ENCODE assay signal across 19 cellular contexts in genomic region chr10:5504146-5505072, GRCh38. TPM values are rescaled to one million over a fixed set of nuclear protein-coding genes. Genes with fewer than 3 reads are reported as not detected.
DNase-seq lines count a peak whose midpoint lies in the region; ATAC-seq and TF ChIP-seq lines count a peak whose summit lies in the region.
"Had no signal": no experiment of that assay in that cellular context is flagged by ENCODE, and none has a peak within 500 bp of the region (broad histone marks: within the 10 kb centered on the region; RNA-seq: fewer than 3 reads in every experiment).

No MANE protein-coding gene starts in this region.

- H3K27ac ChIP-seq in PC-9 (no peak overlapping the region), transverse colon (peak overlapping the region; percentile 26 to 69 (median 58))
- H3K27ac ChIP-seq: adrenal gland, gastroesophageal sphincter had no signal

- TF ChIP-seq POLR2A in transverse colon (IDR thresholded peaks at IDR 0.05): no peak

- CTCF ChIA-PET in PC-9 (lab: Charles Lee): interaction anchor here (0.6 kb wide), 1 partner anchor 61 kb away, joined by 3 read pairs; no protein-coding TSS in a partner anchor

- no peaks in the 10 kb centered on the region for H3K9me2 ChIP-seq in PC-9 (ENCODE audit: insufficient read depth)

- no peaks in the 10 kb centered on the region for H3K36me3 ChIP-seq in PC-9 (ENCODE audit: low read depth)
- no peaks in the 10 kb centered on the region for H3K36me3 ChIP-seq in transverse colon
- H3K36me3 ChIP-seq: adrenal gland, gastroesophageal sphincter had no signal

- no peaks in the 10 kb centered on the region for H3F3A ChIP-seq in PC-9 (ENCODE audit: insufficient read depth, low read depth)

- H3K4me2 ChIP-seq in PC-9: peak overlapping the region; percentile 31; the same call in 1 of the 2 replicates

- ATAC-seq in left colon: peak; percentile 54
- ATAC-seq in HG03139 (IDR thresholded peaks at IDR 0.05; ENCODE audit: unreplicated experiment): no peak
- no peak for ATAC-seq in GM18517 (IDR thresholded peaks at IDR 0.05; ENCODE audit: unreplicated experiment)
- ATAC-seq in GM18909 (IDR thresholded peaks at IDR 0.05; ENCODE audit: poor library complexity, unreplicated experiment): no peak
- ATAC-seq: activated T-cell treated with anti-CD3 and anti-CD28 coated beads, Interleukin-2, amount 50 U/mL, for 72 hours; gastroesophageal sphincter; right cardiac atrium had no signal

- POLR2A ChIA-PET in PC-9 (lab: Charles Lee; ENCODE audit: unreplicated experiment): interaction anchor here (0.8 kb wide), 1 partner anchor 28 kb away, joined by 5 read pairs; no protein-coding TSS in a partner anchor

- H3K9me3 ChIP-seq in PC-9 (ENCODE audit: insufficient read depth, low read depth): no peaks in the 10 kb centered on the region
- H3K9me3 ChIP-seq in transverse colon: no peaks in the 10 kb centered on the region
- H3K9me3 ChIP-seq: adrenal gland, gastroesophageal sphincter had no signal

- H3K27me3 ChIP-seq in PC-9 (ENCODE audit: insufficient read depth, low read depth): no peaks in the 10 kb centered on the region
- no peaks in the 10 kb centered on the region for H3K27me3 ChIP-seq in transverse colon
- H3K27me3 ChIP-seq: adrenal gland, gastroesophageal sphincter had no signal

- 59 to 60% methylated on average over 1 to 18 of the region's 18 CpGs for WGBS in transverse colon (ENCODE audit: low coverage in 1 of 2), 2 donors

- DNase-seq in activated effector memory CD4-positive, alpha-beta T cell treated with anti-CD3 and anti-CD28 coated beads, Interleukin-2, amount 50 U/mL, for 16 hours: peak; percentile 33
- DNase-seq in activated effector memory CD4-positive, alpha-beta T cell treated with Interleukin-2 at 50 U/mL for 16 hours: no peak
- no peak for DNase-seq in PC-9
- DNase-seq in left colon: peak in 1 of 2 donors; percentile 30
- DNase-seq in transverse colon: peak; percentile 8
- DNase-seq: activated CD4-positive, alpha-beta T cell treated with anti-CD3 and anti-CD28 coated beads for 4 hours; activated T-cell treated with anti-CD3 and anti-CD28 coated beads, Interleukin-2, amount 50 U/mL, for 72 hours; adrenal gland; cerebellar nuclear complex; GF-D8; HCEC 1CT; right cardiac atrium; SIG-M5 had no signal

- no TSS peak for BruUV-seq in PC-9 (replicated peaks; lab: Mats Ljungman, UMichigan)

- in situ Hi-C loops in transverse colon (cut with MboI; ENCODE audit: low pct_ligation_motif_present in 1 of 4, low pct_unique_long_range_greater_than_20kb in 1 of 4, low sequenced_read_pairs in 3 of 4): no loop called here

- H4K20me1 ChIP-seq in PC-9 (ENCODE audit: insufficient read depth): no peaks in the 10 kb centered on the region

- TF ChIP-seq EP300 in transverse colon (IDR thresholded peaks at IDR 0.05; ENCODE audit: low read depth): no peak

- H3K4me1 ChIP-seq in PC-9 (replicated peaks; ENCODE audit: insufficient read depth) (peaks cover 62% of the 10 kb centered on the region), transverse colon (peaks cover 0 to 19% (median 15%) of the 10 kb centered on the region in 4 donors)
- H3K4me1 ChIP-seq: adrenal gland had no signal

- TF ChIP-seq CTCF in PC-9 (conservative IDR thresholded peaks at IDR 0.05) (no peak), transverse colon (IDR thresholded peaks at IDR 0.05) (no peak)

- intact Hi-C loops in PC-9 (cut with micrococcal nuclease; ENCODE audit: unreplicated experiment) (no loop called here), left colon (cut with DNase I, micrococcal nuclease) (no loop called here), transverse colon (cut with DNase I; ENCODE audit: low total_unique reads) (no loop called here)

- no peaks in the 10 kb centered on the region for H3K79me2 ChIP-seq in PC-9 (ENCODE audit: low read depth)

- H3K4me3 ChIP-seq in PC-9 (no peak overlapping the region), transverse colon (no peak overlapping the region)
- H3K4me3 ChIP-seq: adrenal gland, gastroesophageal sphincter had no signal

- no peak overlapping the region for H2AFZ ChIP-seq in PC-9

RNA-seq across cellular contexts. Expression of gene CALML5, which starts 5.0 kb away (rescaled TPM):
- total RNA-seq in PC-9 (2021): 3.0 and 6.3 TPM in 2 replicates
- total RNA-seq in left colon: not detected
- not detected for total RNA-seq in transverse colon
- total RNA-seq: activated T-cell treated with anti-CD3 and anti-CD28 coated beads, Interleukin-2, amount 50 U/mL, for 72 hours; adrenal gland; CD8-positive, alpha-beta memory T cell; gastroesophageal sphincter; right cardiac atrium; urinary bladder had no signal

RNA-seq across cellular contexts. Expression of gene CALML3, which starts 20.4 kb away (rescaled TPM):
- total RNA-seq in PC-9 (2021) (not detected in 2 replicates), left colon (under 1 TPM; 0.08 to 0.09 TPM), transverse colon (not detected)
- total RNA-seq: activated T-cell treated with anti-CD3 and anti-CD28 coated beads, Interleukin-2, amount 50 U/mL, for 72 hours; adrenal gland; CD8-positive, alpha-beta memory T cell; right cardiac atrium; urinary bladder had no signal

Comparison
In these comparisons a context has a peak if more than half of its experiments do, and no peak if none do; other contexts are left out.
1. DNase-seq: peak in activated effector memory CD4-positive, alpha-beta T cell treated with anti-CD3 and anti-CD28 coated beads, Interleukin-2, amount 50 U/mL, for 16 hours (single experiment) and transverse colon (single experiment); none in activated effector memory CD4-positive, alpha-beta T cell treated with Interleukin-2 at 50 U/mL for 16 hours (single experiment) and PC-9 (0 of 2).